8 cellular contexts compared by ENCODE assay signal in the genomic region with DNA sequence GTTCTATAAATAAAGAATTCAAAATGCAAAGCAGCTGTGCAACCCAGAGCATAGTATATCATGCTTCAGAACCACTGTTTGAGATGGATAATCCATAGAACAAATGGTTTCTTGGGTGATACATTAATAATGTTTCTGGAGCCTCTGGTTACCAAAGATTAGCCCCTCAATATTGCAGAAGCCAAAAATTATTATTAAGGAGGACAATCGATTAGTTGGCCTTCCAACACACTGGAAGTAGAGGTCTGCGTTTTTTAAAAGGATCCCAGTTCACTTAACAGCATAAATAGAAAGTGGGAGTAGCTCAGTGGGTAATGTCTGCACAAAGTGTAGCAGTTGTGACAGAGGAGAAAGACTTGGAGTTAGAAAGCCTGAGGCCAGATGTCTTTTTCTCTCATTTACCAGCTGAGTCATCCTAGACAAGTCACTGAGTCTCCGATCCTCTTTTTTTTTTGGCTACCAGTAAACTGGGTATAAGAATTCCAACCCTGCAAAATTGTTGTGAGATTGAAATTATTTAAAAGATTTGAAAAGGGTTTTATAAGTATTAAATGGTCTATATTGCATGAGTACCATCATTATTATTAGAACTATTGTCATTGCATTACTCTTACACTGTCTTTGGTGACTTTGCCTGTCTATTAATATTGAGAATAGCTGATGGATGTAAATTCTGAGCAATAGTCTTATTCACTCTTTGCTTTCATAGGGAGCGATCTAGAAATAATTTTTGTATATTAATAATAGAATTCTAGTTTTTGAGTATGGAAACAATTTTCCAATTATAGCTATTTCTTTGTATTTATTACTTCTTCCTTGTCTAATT.
DNase-seq lines count a peak whose midpoint lies in the region; ATAC-seq, FAIRE-seq and TF ChIP-seq lines count a peak whose summit lies in the region.

No MANE protein-coding gene starts in this region.

- DNase-seq in DMS 273 (lab: John Stamatoyannopoulos, UW; ENCODE audit: unreplicated experiment) (peak; percentile 56), HT1080 (ENCODE audit: low read depth) (peak; percentile 52), bronchial epithelial cell (ENCODE audit: low read depth) (peak; percentile 82), osteocyte (ENCODE audit: extremely low spot score, unreplicated experiment) (no peak), occipital lobe (lab: John Stamatoyannopoulos, UW) (no peak), GOT3 (lab: John Stamatoyannopoulos, UW) (no peak), iPS-NIHi11 (ENCODE audit: low spot score) (no peak)

- no peaks in the 10 kb centered on the region for H3K27me3 Mint-ChIP-seq in osteocyte (ENCODE audit: unreplicated experiment)

- peaks cover 55% of the 10 kb centered on the region for H3K4me1 Mint-ChIP-seq in osteocyte (ENCODE audit: unreplicated experiment)

- H3K27me3 ChIP-seq in bronchial epithelial cell (ENCODE audit: control insufficient read depth, insufficient read depth, low read length) = no peaks in the 10 kb centered on the region

- H3K4me3 Mint-ChIP-seq in osteocyte (ENCODE audit: unreplicated experiment) = peak overlapping the region; percentile 46

- H3K9me3 Mint-ChIP-seq in osteocyte (ENCODE audit: unreplicated experiment) = no peaks in the 10 kb centered on the region

- peaks cover 3% of the 10 kb centered on the region for H3K36me3 Mint-ChIP-seq in osteocyte (ENCODE audit: unreplicated experiment)

- no peak overlapping the region for H3K4me3 ChIP-seq in bronchial epithelial cell (ENCODE audit: low read depth, low read length)

- H3K36me3 ChIP-seq in bronchial epithelial cell (ENCODE audit: control insufficient read depth, insufficient read depth, low read length) = peaks cover 1% of the 10 kb centered on the region

- TF ChIP-seq CTCF in bronchial epithelial cell (IDR thresholded peaks at IDR 0.05; ENCODE audit: insufficient read depth, low read length, severe bottlenecking) = no peak
- no peak for TF ChIP-seq CTCF in osteocyte (IDR thresholded peaks at IDR 0.05)

- peak overlapping the region; percentile 91 for H3K27ac Mint-ChIP-seq in osteocyte (ENCODE audit: unreplicated experiment)

- peak; percentile 89 for ATAC-seq in GM21526 (IDR thresholded peaks at IDR 0.05; ENCODE audit: low FRiP score, unreplicated experiment)

- no peak for FAIRE-seq in bronchial epithelial cell (lab: Jason Lieb, UNC)

Comparison
In these comparisons a context has a peak if more than half of its experiments do, and no peak if none do; other contexts are left out.
1. DNase-seq: peak in DMS 273 (single experiment), HT1080 (single experiment) and bronchial epithelial cell (single experiment); none in osteocyte (single experiment), occipital lobe (single experiment), GOT3 (single experiment) and iPS-NIHi11 (single experiment).